ENCODE assay signal across 19 cellular contexts in genomic region chr12:51809193-51809592, GRCh38. TPM values are rescaled to one million over a fixed set of nuclear protein-coding genes. Genes with fewer than 3 reads are reported as not detected.
DNase-seq lines count a peak whose midpoint lies in the region; ATAC-seq and TF ChIP-seq lines count a peak whose summit lies in the region.
"Had no signal": no experiment of that assay in that cellular context is flagged by ENCODE, and none has a peak within 500 bp of the region (broad histone marks: within the 10 kb centered on the region; RNA-seq: fewer than 3 reads in every experiment).

No MANE protein-coding gene starts in this region.

- intact Hi-C loops in activated B cell treated with CpG ODN at 0.5 μM for 24 hours (cut with micrococcal nuclease) = no loop called here

- H3K4me1 Mint-ChIP-seq in activated B cell treated with CpG ODN at 0.5 μM for 24 hours (peaks cover 5% of the 10 kb centered on the region), T-helper 17 cell (peaks cover 2% of the 10 kb centered on the region)

- H3K4me3 ChIP-seq in GM12865 (ENCODE audit: low read depth, low read length) = no peak overlapping the region
- H3K4me3 ChIP-seq: A549, BLaER1 had no signal

- H3K27me3 Mint-ChIP-seq in activated B cell treated with CpG ODN at 0.5 μM for 24 hours (peaks cover 39% of the 10 kb centered on the region), T-helper 17 cell (peaks cover 21% of the 10 kb centered on the region)

- H3K36me3 Mint-ChIP-seq in activated B cell treated with CpG ODN at 0.5 μM for 24 hours (ENCODE audit: low read depth) (no peaks in the 10 kb centered on the region), T-helper 17 cell (ENCODE audit: low read depth) (no peaks in the 10 kb centered on the region)
- H3K36me3 Mint-ChIP-seq: CD14-positive monocyte; CD4-positive, alpha-beta memory T cell had no signal

- TF ChIP-seq CTCF in GM12865 (IDR thresholded peaks at IDR 0.05; ENCODE audit: insufficient read depth, low read depth, low read length, missing control alignments) = no peak
- no peak for TF ChIP-seq CTCF in activated B cell treated with CpG ODN at 0.5 μM for 24 hours (IDR thresholded peaks at IDR 0.05)

- POLR2A ChIA-PET in activated B cell treated with CpG ODN at 0.5 μM for 24 hours (lab: Charles Lee) = no interaction called here

- H3K4me3 Mint-ChIP-seq in activated B cell treated with CpG ODN at 0.5 μM for 24 hours (no peak overlapping the region), T-helper 17 cell (no peak overlapping the region)
- H3K4me3 Mint-ChIP-seq: CD14-positive monocyte; CD4-positive, alpha-beta memory T cell; HFFc6 had no signal

- no peaks in the 10 kb centered on the region for H3K9me3 Mint-ChIP-seq in activated B cell treated with CpG ODN at 0.5 μM for 24 hours
- H3K9me3 Mint-ChIP-seq: CD4-positive, alpha-beta memory T cell; HFFc6 had no signal

- H3K27ac Mint-ChIP-seq in activated B cell treated with CpG ODN at 0.5 μM for 24 hours (no peak overlapping the region), T-helper 17 cell (no peak overlapping the region)
- H3K27ac Mint-ChIP-seq: CD4-positive, alpha-beta memory T cell; HFFc6 had no signal

- ATAC-seq in activated B cell treated with CpG ODN at 0.5 μM for 24 hours (ENCODE audit: low read depth) (peak; percentile 44), GM18867 (IDR thresholded peaks at IDR 0.05; ENCODE audit: unreplicated experiment) (no peak), HG03280 (IDR thresholded peaks at IDR 0.05; ENCODE audit: unreplicated experiment) (no peak), T-helper 17 cell (no peak)
- ATAC-seq: A549, HCT116 had no signal

- CTCF ChIA-PET in activated B cell treated with CpG ODN at 0.5 μM for 24 hours (lab: Charles Lee) = no interaction called here

- no peaks in the 10 kb centered on the region for H3K9me3 ChIP-seq in T-helper 17 cell (ENCODE audit: control insufficient read depth, low read length, poor library complexity, severe bottlenecking)
- H3K9me3 ChIP-seq: A549, BLaER1 had no signal

- DNase-seq in GM12865 (ENCODE audit: low read depth) (peak; percentile 25), NAMALWA (ENCODE audit: low spot score) (peak; percentile 17), activated B cell treated with CpG ODN at 0.5 μM for 24 hours (no peak), germinal center (ENCODE audit: low spot score) (peak; percentile 38), NOMO-1 (lab: John Stamatoyannopoulos, UW; ENCODE audit: unreplicated experiment in 2 of 2) (no peak), T-helper 17 cell (no peak)
- DNase-seq: CD4-positive, alpha-beta memory T cell; DMS79 treated with DMSO at 0.1 percent for 48 hours; GF-D8; GOT3; H7; HFFc6 had no signal

RNA-seq across cellular contexts. Expression of gene FIGNL2, which starts 39.3 kb away (rescaled TPM):
- total RNA-seq in activated B cell treated with CpG ODN at 0.5 μM for 24 hours (0.39 and 0.69 TPM in 2 replicates), T-helper 17 cell (under 1 TPM; 0.42 to 0.76 TPM)
- total RNA-seq: HFFc6, HT-29 had no signal

Comparison
In these comparisons a context has a peak if more than half of its experiments do, and no peak if none do; other contexts are left out.
1. DNase-seq: peak in GM12865 (single experiment), NAMALWA (single experiment) and germinal center (single experiment); none in activated B cell treated with CpG ODN at 0.5 μM for 24 hours (single experiment), NOMO-1 (0 of 2) and T-helper 17 cell (0 of 3).